In the genomic region with DNA sequence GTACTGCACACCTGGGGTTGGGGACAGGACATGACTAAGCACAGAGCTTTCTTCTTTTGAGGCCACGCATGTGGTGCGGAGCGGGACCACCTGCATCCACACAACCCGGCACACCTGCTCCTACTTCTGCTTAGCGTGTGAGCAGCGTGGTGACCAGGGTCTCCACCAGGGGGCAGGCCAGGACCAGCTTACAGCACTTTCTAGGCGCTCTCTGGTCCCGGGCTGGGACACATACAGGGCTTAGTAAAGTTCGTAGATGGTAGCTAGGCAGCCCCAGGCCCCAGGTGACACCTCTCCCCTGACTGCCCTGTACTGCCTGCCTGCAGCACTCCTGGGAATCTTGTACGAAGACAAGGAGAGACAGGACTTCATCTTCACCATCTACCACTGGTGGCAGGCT, we compare ENCODE assay signal across 8 cellular contexts.
DNase-seq lines count a peak whose midpoint lies in the region; ATAC-seq, FAIRE-seq and TF ChIP-seq lines count a peak whose summit lies in the region.
"Not testable (repeated sequence)": the region's sequence is repeated elsewhere in the genome, so short reads cannot be mapped to it uniquely, and the experiment has no call there.

No MANE protein-coding gene starts in this region.

- TF ChIP-seq RAD21 in IMR-90 (IDR thresholded peaks at IDR 0.05; ENCODE audit: low read length): not testable (repeated sequence)

- TF ChIP-seq CTCF in Calu3 (IDR thresholded peaks at IDR 0.05; ENCODE audit: unreplicated experiment): not testable (repeated sequence)
- TF ChIP-seq CTCF in IMR-90 (conservative IDR thresholded peaks at IDR 0.05; ENCODE audit: low read depth, low read length) (peak; percentile 17; the same call in 1 of the 2 replicates), OCI-LY7 (conservative IDR thresholded peaks at IDR 0.05; ENCODE audit: low read length) (peak; percentile 56), bronchial epithelial cell (IDR thresholded peaks at IDR 0.05; ENCODE audit: insufficient read depth, low read length, severe bottlenecking) (peak; percentile 54), hepatocyte (IDR thresholded peaks at IDR 0.05; ENCODE audit: poor library complexity) (peak; percentile 42), osteoblast (IDR thresholded peaks at IDR 0.05; ENCODE audit: extremely low read depth, low read depth, low read length) (peak; percentile 22)

- no CpG with 5 or more reads among the region's 10 CpGs for whole genome bisulfite sequencing in IMR-90 (ENCODE audit: extremely low coverage in 2 of 2, insufficient read length in 1 of 2), 2 experiments
- WGBS in hepatocyte (ENCODE audit: low lambda C conversion rate, missing lambda C conversion rate): 49% methylated on average over 10 of the region's 10 CpGs

- H3K9me3 ChIP-seq in IMR-90 (ENCODE audit: control insufficient read depth, insufficient read depth, low read length); OCI-LY7 (ENCODE audit: low read length); hepatocyte (ENCODE audit: low read depth); osteoblast (ENCODE audit: low read depth, low read length): not testable (repeated sequence)

- H3K4me2 ChIP-seq in IMR-90 (ENCODE audit: low read depth, low read length); OCI-LY7 (ENCODE audit: low read length); hepatocyte; osteoblast (ENCODE audit: insufficient read depth, low read length): not testable (repeated sequence)

- not testable (repeated sequence) for H3K9ac ChIP-seq in IMR-90 (ENCODE audit: low read depth, low read length)

- not testable (repeated sequence) for BruUV-seq in Calu3 (replicated peaks; lab: Mats Ljungman, UMichigan); IMR-90 (replicated peaks; lab: Mats Ljungman, UMichigan); OCI-LY7 (replicated peaks; lab: Mats Ljungman, UMichigan)

- dilution Hi-C loops in IMR-90 (cut with HindIII; ENCODE audit: low sequenced_read_pairs, unreplicated experiment): not testable (repeated sequence)

- H3K9me1 ChIP-seq in IMR-90 (ENCODE audit: insufficient read depth, low read length): not testable (repeated sequence)

- not testable (repeated sequence) for H3K79me1 ChIP-seq in IMR-90 (ENCODE audit: low read depth in 1 of 2, low read length in 2 of 2)

- H3K23ac ChIP-seq in IMR-90 (ENCODE audit: low read depth, low read length): not testable (repeated sequence)

- H2BK20ac ChIP-seq in IMR-90 (ENCODE audit: low read depth, low read length): not testable (repeated sequence)

- H4K20me1 ChIP-seq in IMR-90 (ENCODE audit: insufficient read depth, low read length); OCI-LY7 (ENCODE audit: insufficient read depth, low read length); hepatocyte (ENCODE audit: insufficient read depth, poor library complexity, severe bottlenecking); osteoblast (ENCODE audit: insufficient read depth, low read length): not testable (repeated sequence)

- H3K4me3 Mint-ChIP-seq in Calu3 (ENCODE audit: low read depth, unreplicated experiment): not testable (repeated sequence)

- H3K9me3 Mint-ChIP-seq in Calu3 (ENCODE audit: low read depth, unreplicated experiment): not testable (repeated sequence)

- not testable (repeated sequence) for H2BK120ac ChIP-seq in IMR-90 (ENCODE audit: low read depth, low read length)

- not testable (repeated sequence) for H2BK15ac ChIP-seq in IMR-90 (ENCODE audit: low read depth, low read length)

- H2AFZ ChIP-seq in IMR-90 (replicated peaks; ENCODE audit: low read length, poor library complexity); OCI-LY7 (ENCODE audit: low read length); hepatocyte; osteoblast (ENCODE audit: low read length): not testable (repeated sequence)

- H4K8ac ChIP-seq in IMR-90 (ENCODE audit: low read depth in 2 of 2, low read length in 2 of 2): not testable (repeated sequence)

- intact Hi-C loops in Calu3 (cut with micrococcal nuclease; ENCODE audit: unreplicated experiment): loop anchor here (5.0 kb wide), 1 partner anchor 161 kb away; no protein-coding TSS in a partner anchor
- intact Hi-C loops in IMR-90 (cut with micrococcal nuclease): not testable (repeated sequence)
- intact Hi-C loops in OCI-LY7 (cut with micrococcal nuclease; ENCODE audit: unreplicated experiment): loop anchor here (2.0 kb wide), 1 partner anchor 161 kb away; no protein-coding TSS in a partner anchor

- FAIRE-seq in bronchial epithelial cell (lab: Jason Lieb, UNC): not testable (repeated sequence)

- H3K4ac ChIP-seq in IMR-90 (ENCODE audit: low read depth, low read length): not testable (repeated sequence)

- H2BK5ac ChIP-seq in IMR-90 (ENCODE audit: low read depth, low read length, poor library complexity, severe bottlenecking): not testable (repeated sequence)

- not testable (repeated sequence) for H3K4me1 Mint-ChIP-seq in Calu3 (ENCODE audit: low read depth, unreplicated experiment)

- H2AK5ac ChIP-seq in IMR-90 (ENCODE audit: low read depth, low read length): not testable (repeated sequence)

- not testable (repeated sequence) for H3K27me3 Mint-ChIP-seq in Calu3 (ENCODE audit: unreplicated experiment)

- not testable (repeated sequence) for H3K27me3 ChIP-seq in IMR-90 (ENCODE audit: control insufficient read depth, insufficient read depth, low read length); bronchial epithelial cell (ENCODE audit: control insufficient read depth, insufficient read depth, low read length); hepatocyte; osteoblast (ENCODE audit: insufficient read depth, low read length)

- H2AK9ac ChIP-seq in IMR-90 (replicated peaks; ENCODE audit: low read depth, low read length, poor library complexity): not testable (repeated sequence)

- H4K5ac ChIP-seq in IMR-90 (ENCODE audit: low read depth, low read length): not testable (repeated sequence)

- ATAC-seq in IMR-90 (ENCODE audit: low read depth): not testable (repeated sequence)

- CTCF ChIA-PET in Calu3 (lab: Charles Lee); IMR-90 (lab: Yijun Ruan, JAX); OCI-LY7 (lab: Charles Lee; ENCODE audit: unreplicated experiment): not testable (repeated sequence)

- not testable (repeated sequence) for H3K4me3 ChIP-seq in IMR-90 (ENCODE audit: insufficient read depth, low read depth, low read length); OCI-LY7 (ENCODE audit: low read depth, low read length, poor library complexity, severe bottlenecking); bronchial epithelial cell (ENCODE audit: low read depth, low read length); hepatocyte; osteoblast (ENCODE audit: insufficient read depth, low read length)

- not testable (repeated sequence) for H3K4me1 ChIP-seq in IMR-90 (ENCODE audit: control insufficient read depth, insufficient read depth, low read length); OCI-LY7 (ENCODE audit: insufficient read depth, low read length, poor library complexity, severe bottlenecking); hepatocyte (ENCODE audit: insufficient read depth); osteoblast (ENCODE audit: insufficient read depth, low read length)

- POLR2A ChIA-PET in IMR-90 (lab: Charles Lee; ENCODE audit: unreplicated experiment): not testable (repeated sequence)
- POLR2A ChIA-PET in OCI-LY7 (lab: Charles Lee): interaction anchor here (0.6 kb wide), 1 partner anchor 318 kb away, joined by 5 read pairs; no protein-coding TSS in a partner anchor

- not testable (repeated sequence) for H3K36me3 Mint-ChIP-seq in Calu3 (ENCODE audit: insufficient read depth, unreplicated experiment)

- H3K27ac ChIP-seq in IMR-90 (ENCODE audit: insufficient read depth, low read length); OCI-LY7 (ENCODE audit: low read depth, low read length, poor library complexity, severe bottlenecking); hepatocyte; osteoblast (ENCODE audit: low read depth, low read length): not testable (repeated sequence)

- H3K27ac Mint-ChIP-seq in Calu3 (ENCODE audit: unreplicated experiment): not testable (repeated sequence)

- not testable (repeated sequence) for H3K9me2 ChIP-seq in OCI-LY7 (ENCODE audit: insufficient read depth, low read length); hepatocyte (replicated peaks; ENCODE audit: insufficient read depth)

- not testable (repeated sequence) for TF ChIP-seq POLR2A in IMR-90 (IDR thresholded peaks at IDR 0.05; ENCODE audit: low read depth, low read length)

- in situ Hi-C loops in IMR-90 (cut with MboI; ENCODE audit: low sequenced_read_pairs): not testable (repeated sequence)

- H3K79me2 ChIP-seq in OCI-LY7 (ENCODE audit: insufficient read depth, low read depth, low read length); hepatocyte; osteoblast (ENCODE audit: insufficient read depth, low read length): not testable (repeated sequence)

- DNase-seq in Calu3 (peak; percentile 69), IMR-90 (peak; percentile 2), OCI-LY7 (ENCODE audit: low spot score) (peak; percentile 76), bronchial epithelial cell (ENCODE audit: low read depth) (peak; percentile 12), hepatocyte (ENCODE audit: low spot score) (peak; percentile 64), osteoblast (ENCODE audit: insufficient read length, low spot score, missing footprints) (peak; percentile 75)
- peak; percentile 74 to 79 for DNase-seq in activated CD4-positive, alpha-beta T cell treated with anti-CD3 and anti-CD28 coated beads, Interleukin-2, amount 50 U/mL, for 48 hours
- peak; percentile 21 to 45 for DNase-seq in stimulated activated CD8-positive, alpha-beta memory T cell treated with anti-CD3 and anti-CD28 coated beads, Interleukin-7, amount 100 ng/mL, for 48 hours (ENCODE audit: extremely low read depth in 1 of 2, low read depth in 1 of 2)

- not testable (repeated sequence) for H4K91ac ChIP-seq in IMR-90 (ENCODE audit: insufficient read depth, low read depth, low read length)

- H3K14ac ChIP-seq in IMR-90 (replicated peaks; ENCODE audit: low read depth, low read length): not testable (repeated sequence)

- H3K18ac ChIP-seq in IMR-90 (ENCODE audit: low read depth, low read length): not testable (repeated sequence)

- not testable (repeated sequence) for H3K56ac ChIP-seq in IMR-90 (ENCODE audit: extremely low read depth, insufficient read depth, low read length)

- H3K36me3 ChIP-seq in IMR-90 (ENCODE audit: control insufficient read depth, insufficient read depth, low read length); OCI-LY7 (ENCODE audit: insufficient read depth, low read length); bronchial epithelial cell (ENCODE audit: control insufficient read depth, insufficient read depth, low read length); hepatocyte (replicated peaks; ENCODE audit: insufficient read depth, low read depth); osteoblast (ENCODE audit: insufficient read depth, low read length): not testable (repeated sequence)

Comparison
In these comparisons a context has a peak if more than half of its experiments do, and no peak if none do; other contexts are left out.
1. DNase-seq: peak in every context shown above with its lines; median percentile 76 in activated CD4-positive, alpha-beta T cell treated with anti-CD3 and anti-CD28 coated beads, Interleukin-2, amount 50 U/mL, for 48 hours; 76 in OCI-LY7; 75 in osteoblast; 69 in Calu3; 64 in hepatocyte; 33 in stimulated activated CD8-positive, alpha-beta memory T cell treated with anti-CD3 and anti-CD28 coated beads, Interleukin-7, amount 100 ng/mL, for 48 hours; 12 in bronchial epithelial cell; 2 in IMR-90.